ENCODE assay signal across 9 cellular contexts in genomic region chr1:63774617-63775417, GRCh38. TPM values are rescaled to one million over a fixed set of nuclear protein-coding genes. Genes with fewer than 3 reads are reported as not detected.
A peak's percentile ranks its signal among the peaks of the same experiment; 100 is the strongest.
DNase-seq lines count a peak whose midpoint lies in the region; ATAC-seq and TF ChIP-seq lines count a peak whose summit lies in the region.
"Had no signal": no experiment of that assay in that cellular context is flagged by ENCODE, and none has a peak within 500 bp of the region (broad histone marks: within the 10 kb centered on the region; RNA-seq: fewer than 3 reads in every experiment).

No MANE protein-coding gene starts in this region.

- H3K27ac Mint-ChIP-seq in activated CD8-positive, alpha-beta memory T cell treated with anti-CD3 and anti-CD28 coated beads, Interleukin-2, amount 10 ng/mL, durations not matched to agents 7 days and 5 days = no peak overlapping the region

- no peaks in the 10 kb centered on the region; the same call in 1 of the 2 replicates for H3K79me2 ChIP-seq in KMS-11 (ENCODE audit: insufficient read depth, low read depth)

- ATAC-seq in activated CD8-positive, alpha-beta memory T cell treated with anti-CD3 and anti-CD28 coated beads, Interleukin-2, amount 10 ng/mL, durations not matched to agents 7 days and 5 days = peak; percentile 12
- peak; percentile 59 for ATAC-seq in sciatic nerve
- no peak for ATAC-seq in GM19395 (IDR thresholded peaks at IDR 0.05; ENCODE audit: unreplicated experiment)
- ATAC-seq in GM19035 (IDR thresholded peaks at IDR 0.05; ENCODE audit: unreplicated experiment) = no peak

- no peaks in the 10 kb centered on the region for H3K9me3 Mint-ChIP-seq in activated CD8-positive, alpha-beta memory T cell treated with anti-CD3 and anti-CD28 coated beads, Interleukin-2, amount 10 ng/mL, durations not matched to agents 7 days and 5 days (ENCODE audit: low read depth)

- H3K4me3 Mint-ChIP-seq in activated CD8-positive, alpha-beta memory T cell treated with anti-CD3 and anti-CD28 coated beads, Interleukin-2, amount 10 ng/mL, durations not matched to agents 7 days and 5 days = no peak overlapping the region

- H3K27ac ChIP-seq in KMS-11 (no peak overlapping the region), iPS-18a (ENCODE audit: low read length) (peak overlapping the region; percentile 49)

- CTCF ChIA-PET in activated CD8-positive, alpha-beta memory T cell treated with anti-CD3 and anti-CD28 coated beads, Interleukin-2, amount 10 ng/mL, durations not matched to agents 7 days and 5 days (lab: Charles Lee) = no interaction called here

- H3K4me2 ChIP-seq in KMS-11 = peak overlapping the region; percentile 69

- no peaks in the 10 kb centered on the region for H3K36me3 Mint-ChIP-seq in activated CD8-positive, alpha-beta memory T cell treated with anti-CD3 and anti-CD28 coated beads, Interleukin-2, amount 10 ng/mL, durations not matched to agents 7 days and 5 days

- intact Hi-C loops in sciatic nerve (cut with DNase I) = loop anchor here (10.0 kb wide), 1 partner anchor 360 kb away; no protein-coding TSS in a partner anchor

- peaks cover 77% of the 10 kb centered on the region for H3K27me3 Mint-ChIP-seq in activated CD8-positive, alpha-beta memory T cell treated with anti-CD3 and anti-CD28 coated beads, Interleukin-2, amount 10 ng/mL, durations not matched to agents 7 days and 5 days

- no peak for DNase-seq in activated CD8-positive, alpha-beta memory T cell treated with anti-CD3 and anti-CD28 coated beads, Interleukin-2, amount 10 ng/mL, durations not matched to agents 7 days and 5 days
- DNase-seq in activated CD8-positive, alpha-beta memory T cell treated with anti-CD3 and anti-CD28 coated beads for 24 hours = no peak
- DNase-seq in astrocyte of the spinal cord (ENCODE audit: low read depth, low spot score) (peak; percentile 56), sciatic nerve (ENCODE audit: low spot score) (peak; percentile 71)

- peak overlapping the region; percentile 36; the same call in 1 of the 2 replicates for H2AFZ ChIP-seq in KMS-11 (ENCODE audit: low read depth)

- H3K9me3 ChIP-seq in iPS-18a (ENCODE audit: control insufficient read depth, low read depth, low read length) = no peaks in the 10 kb centered on the region

- no peak overlapping the region; the same call in 1 of the 2 replicates for H3K9ac ChIP-seq in KMS-11
- peak overlapping the region; percentile 64 for H3K9ac ChIP-seq in iPS-18a (ENCODE audit: low read length)

- TF ChIP-seq CTCF in KMS-11 (conservative IDR thresholded peaks at IDR 0.05; ENCODE audit: low read depth, low read length) (no peak), astrocyte of the spinal cord (IDR thresholded peaks at IDR 0.05; ENCODE audit: low read depth, low read length) (no peak)

- H4K20me1 ChIP-seq in KMS-11 (ENCODE audit: insufficient read depth) = no peaks in the 10 kb centered on the region

- H3K36me3 ChIP-seq in KMS-11 (ENCODE audit: insufficient read depth) (no peaks in the 10 kb centered on the region), iPS-18a (ENCODE audit: control insufficient read depth, low read depth, low read length) (peaks cover 8% of the 10 kb centered on the region)

- no peak overlapping the region for H3K4me3 ChIP-seq in KMS-11 (IDR thresholded peaks at IDR 0.05; ENCODE audit: insufficient read depth, low read depth, low read length)
- peak overlapping the region; percentile 69 for H3K4me3 ChIP-seq in astrocyte of the spinal cord (ENCODE audit: low read depth, low read length)
- peak overlapping the region; percentile 83 for H3K4me3 ChIP-seq in iPS-18a (ENCODE audit: low read length)
- H3K4me3 ChIP-seq: GM12878 had no signal

- H3K4me1 ChIP-seq in KMS-11 (ENCODE audit: low read depth, poor library complexity, severe bottlenecking) (peaks cover 47% of the 10 kb centered on the region), iPS-18a (ENCODE audit: control insufficient read depth, low read depth, low read length) (peaks cover 49% of the 10 kb centered on the region)

- H3K27me3 ChIP-seq in KMS-11 (ENCODE audit: insufficient read depth, low read depth) = no peaks in the 10 kb centered on the region
- H3K27me3 ChIP-seq in iPS-18a (ENCODE audit: control insufficient read depth, insufficient read depth, low read length) = no peaks in the 10 kb centered on the region

- in situ Hi-C loops in astrocyte of the spinal cord (cut with HindIII; ENCODE audit: low sequenced_read_pairs) = no loop called here

- peaks cover 8% of the 10 kb centered on the region for H3K4me1 Mint-ChIP-seq in activated CD8-positive, alpha-beta memory T cell treated with anti-CD3 and anti-CD28 coated beads, Interleukin-2, amount 10 ng/mL, durations not matched to agents 7 days and 5 days

RNA-seq across cellular contexts. Expression of gene ROR1, which starts 1.0 kb away (rescaled TPM):
- not detected for total RNA-seq in activated CD8-positive, alpha-beta memory T cell treated with anti-CD3 and anti-CD28 coated beads, Interleukin-2, amount 10 ng/mL, durations not matched to agents 7 days and 5 days
- total RNA-seq in sciatic nerve = 16.7 TPM

Comparison
In these comparisons a context has a peak if more than half of its experiments do, and no peak if none do; other contexts are left out.
1. ATAC-seq: peak in activated CD8-positive, alpha-beta memory T cell treated with anti-CD3 and anti-CD28 coated beads, Interleukin-2, amount 10 ng/mL, durations not matched to agents 7 days and 5 days (single experiment) and sciatic nerve (single experiment); none in GM19395 (single experiment) and GM19035 (single experiment).
2. DNase-seq: peak in astrocyte of the spinal cord (single experiment) and sciatic nerve (single experiment); none in activated CD8-positive, alpha-beta memory T cell treated with anti-CD3 and anti-CD28 coated beads, Interleukin-2, amount 10 ng/mL, durations not matched to agents 7 days and 5 days (single experiment) and activated CD8-positive, alpha-beta memory T cell treated with anti-CD3 and anti-CD28 coated beads for 24 hours (single experiment).
3. RNA of gene ROR1, which starts 1.0 kb away (total RNA-seq): 16.7 TPM in sciatic nerve (single experiment); not detected in activated CD8-positive, alpha-beta memory T cell treated with anti-CD3 and anti-CD28 coated beads, Interleukin-2, amount 10 ng/mL, durations not matched to agents 7 days and 5 days; every median in the first group is over 10 times any median in the second.